22 cellular contexts compared by ENCODE assay signal in the genomic region with DNA sequence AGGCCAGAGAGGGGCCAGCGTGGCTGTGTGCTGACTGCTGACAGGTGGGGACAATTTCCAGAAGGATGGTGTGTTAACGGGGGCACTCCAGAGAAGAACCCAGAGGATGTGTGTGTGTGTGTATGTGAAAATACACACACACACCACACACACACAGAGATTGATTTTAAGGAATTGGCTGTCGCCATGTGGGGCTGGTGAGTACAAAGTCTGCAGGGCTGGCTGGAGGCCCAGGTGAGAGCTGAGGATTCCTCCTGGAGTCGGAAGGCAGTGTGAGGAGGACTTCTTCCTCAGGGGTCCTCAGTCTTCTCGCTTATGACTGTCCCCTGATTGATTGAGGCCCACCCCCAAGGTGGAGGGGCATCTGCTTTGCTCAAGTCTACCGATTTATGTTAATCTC. TPM values are rescaled to one million over a fixed set of nuclear protein-coding genes. Genes with fewer than 3 reads are reported as not detected.
"Had no signal": no experiment of that assay in that cellular context is flagged by ENCODE, and none has a peak within 500 bp of the region (broad histone marks: within the 10 kb centered on the region; RNA-seq: fewer than 3 reads in every experiment).

No MANE protein-coding gene starts in this region.

- DNase-seq: IMR-90, Karpas-422, KG1, MG63, NCI-H1092, NCI-H1105 treated with DMSO at 0.1 percent for 48 hours, NCI-H1417 treated with DMSO at 0.1 percent for 48 hours, NCI-H146, NCI-H1694 treated with DMSO at 0.1 percent for 48 hours, NCI-H1930, NCI-H2081, NCI-H2107, NCI-H2227 treated with DMSO at 0.1 percent for 48 hours, NCI-H524, NCI-H526 treated with DMSO at 0.1 percent for 48 hours, NCI-H774, Right ventricle myocardium superior, RPMI8226, SIG-M5 had no signal

- H3K4me1 ChIP-seq: SJSA1 had no signal

- H3K36me3 ChIP-seq: MG63, SJSA1 had no signal

- H3K27me3 ChIP-seq: MG63, SJSA1 had no signal

- H3K4me3 ChIP-seq: MG63, SJSA1, SK-N-MC had no signal

- H3K27ac ChIP-seq: SJSA1, SK-N-MC had no signal

- H3K9me3 ChIP-seq: MG63, SJSA1 had no signal

RNA-seq across cellular contexts. Expression of gene GJB6, which starts 7.6 kb away (rescaled TPM):
- total RNA-seq: IMR-90, NCI-H460, Right ventricle myocardium superior, SJSA1 had no signal
- polyA plus RNA-seq: IMR-90 had no signal

RNA-seq across cellular contexts. Expression of gene GJB2, which starts 47.0 kb away (rescaled TPM):
- total RNA-seq: SJSA1 had no signal
